Comparison of ENCODE assay signal across 32 cellular contexts in genomic region chr2:165835363-165835762, GRCh38.
"Had no signal": no experiment of that assay in that cellular context is flagged by ENCODE, and none has a peak within 500 bp of the region (broad histone marks: within the 10 kb centered on the region; RNA-seq: fewer than 3 reads in every experiment).

No MANE protein-coding gene starts in this region.

- H3K27ac Mint-ChIP-seq: activated B cell treated with CpG ODN at 0.5 μM for 24 hours; activated CD4-positive, alpha-beta memory T cell treated with anti-CD3 and anti-CD28 coated beads, Interleukin-2, amount 10 ng/mL, durations not matched to agents 7 days and 5 days; activated CD4-positive, alpha-beta T cell treated with anti-CD3 and anti-CD28 coated beads for 36 hours; activated CD4-positive, alpha-beta T cell treated with anti-CD3 and anti-CD28 coated beads, Interleukin-2, amount 10 ng/mL, durations not matched to agents 7 days and 5 days; activated CD8-positive, alpha-beta memory T cell treated with anti-CD3 and anti-CD28 coated beads, Interleukin-2, amount 10 ng/mL, durations not matched to agents 7 days and 5 days; activated CD8-positive, alpha-beta T cell treated with anti-CD3 and anti-CD28 coated beads, Interleukin-2, amount 10 ng/mL, durations not matched to agents 7 days and 5 days; activated naive CD4-positive, alpha-beta T cell treated with anti-CD3 and anti-CD28 coated beads, Interleukin-2, amount 50 U/mL, for 72 hours; activated naive CD8-positive, alpha-beta T cell treated with anti-CD3 and anti-CD28 coated beads for 36 hours; activated T-cell treated with anti-CD3 and anti-CD28 coated beads, Interleukin-2, amount 50 U/mL, for 24 hours; activated T-helper 2 cell treated with anti-CD3 and anti-CD28 coated beads, Interferon-gamma antibody, Interleukin-2, Interleukin-4, amounts not matched to agents 10 μg/mL and 5 μg/mL and 100 μg/mL, durations not matched to agents 14 hours and 24 hours and 36 hours; T-helper 1 cell treated with Interleukin-12 subunit alpha and Interleukin-12 subunit beta and Interleukin-4 antibody, amounts not matched to agents 30 μg/mL and 1 μg/mL, for 36 hours; T-helper 2 cell treated with Interferon-gamma antibody and Interleukin-4, amounts not matched to agents 5 μg/mL and 100 μg/mL, for 36 hours had no signal

- H3K4me3 Mint-ChIP-seq: activated B cell treated with CpG ODN at 0.5 μM for 24 hours; activated CD4-positive, alpha-beta memory T cell treated with anti-CD3 and anti-CD28 coated beads, Interleukin-2, amount 10 ng/mL, durations not matched to agents 7 days and 5 days; activated CD4-positive, alpha-beta T cell treated with anti-CD3 and anti-CD28 coated beads for 36 hours; activated CD4-positive, alpha-beta T cell treated with anti-CD3 and anti-CD28 coated beads, Interleukin-2, amount 10 ng/mL, durations not matched to agents 7 days and 5 days; activated CD8-positive, alpha-beta memory T cell treated with anti-CD3 and anti-CD28 coated beads, Interleukin-2, amount 10 ng/mL, durations not matched to agents 7 days and 5 days; activated CD8-positive, alpha-beta T cell treated with anti-CD3 and anti-CD28 coated beads, Interleukin-2, amount 10 ng/mL, durations not matched to agents 7 days and 5 days; activated naive CD8-positive, alpha-beta T cell treated with anti-CD3 and anti-CD28 coated beads for 36 hours; activated T-cell treated with anti-CD3 and anti-CD28 coated beads, Interleukin-2, amount 50 U/mL, for 24 hours; T-helper 1 cell treated with Interleukin-12 subunit alpha and Interleukin-12 subunit beta and Interleukin-4 antibody, amounts not matched to agents 30 μg/mL and 1 μg/mL, for 36 hours; T-helper 2 cell treated with Interferon-gamma antibody and Interleukin-4, amounts not matched to agents 5 μg/mL and 100 μg/mL, for 36 hours had no signal

- H3K4me3 ChIP-seq: adrenal gland, body of pancreas, breast epithelium had no signal

- H3K9me3 ChIP-seq: adrenal gland, body of pancreas, breast epithelium had no signal

- H3K27me3 Mint-ChIP-seq: activated B cell treated with CpG ODN at 0.5 μM for 24 hours; activated CD4-positive, alpha-beta T cell treated with anti-CD3 and anti-CD28 coated beads for 36 hours; activated CD4-positive, alpha-beta T cell treated with anti-CD3 and anti-CD28 coated beads, Interleukin-2, amount 10 ng/mL, durations not matched to agents 7 days and 5 days; activated naive CD8-positive, alpha-beta T cell treated with anti-CD3 and anti-CD28 coated beads for 36 hours; activated T-cell treated with anti-CD3 and anti-CD28 coated beads, Interleukin-2, amount 50 U/mL, for 24 hours had no signal

- H3K27me3 ChIP-seq: adrenal gland, body of pancreas, brain microvascular endothelial cell, breast epithelium had no signal

- H3K27ac ChIP-seq: adrenal gland, body of pancreas, brain microvascular endothelial cell, breast epithelium, VCaP had no signal

- H3K4me1 Mint-ChIP-seq: activated B cell treated with CpG ODN at 0.5 μM for 24 hours; activated CD4-positive, alpha-beta memory T cell treated with anti-CD3 and anti-CD28 coated beads, Interleukin-2, amount 10 ng/mL, durations not matched to agents 7 days and 5 days; activated CD4-positive, alpha-beta T cell treated with anti-CD3 and anti-CD28 coated beads for 36 hours; activated CD4-positive, alpha-beta T cell treated with anti-CD3 and anti-CD28 coated beads, Interleukin-2, amount 10 ng/mL, durations not matched to agents 7 days and 5 days; activated CD8-positive, alpha-beta memory T cell treated with anti-CD3 and anti-CD28 coated beads, Interleukin-2, amount 10 ng/mL, durations not matched to agents 7 days and 5 days; activated naive CD8-positive, alpha-beta T cell treated with anti-CD3 and anti-CD28 coated beads for 36 hours had no signal

- H3K36me3 Mint-ChIP-seq: activated CD8-positive, alpha-beta memory T cell treated with anti-CD3 and anti-CD28 coated beads, Interleukin-2, amount 10 ng/mL, durations not matched to agents 7 days and 5 days; activated naive CD4-positive, alpha-beta T cell treated with anti-CD3 and anti-CD28 coated beads, Interleukin-2, amount 50 U/mL, for 72 hours had no signal

- H3K36me3 ChIP-seq: adrenal gland, brain microvascular endothelial cell, breast epithelium had no signal

- DNase-seq: activated B cell treated with CpG ODN at 0.5 μM for 24 hours; activated CD4-positive, alpha-beta memory T cell treated with anti-CD3 and anti-CD28 coated beads, Interleukin-2, amount 10 ng/mL, durations not matched to agents 7 days and 5 days; activated CD4-positive, alpha-beta T cell treated with anti-CD3 and anti-CD28 coated beads for 1 hour; activated CD4-positive, alpha-beta T cell treated with anti-CD3 and anti-CD28 coated beads for 36 hours; activated CD4-positive, alpha-beta T cell treated with anti-CD3 and anti-CD28 coated beads for 48 hours; activated CD4-positive, alpha-beta T cell treated with anti-CD3 and anti-CD28 coated beads, Interleukin-2, amount 10 ng/mL, durations not matched to agents 7 days and 5 days; activated CD4-positive, alpha-beta T cell treated with anti-CD3 and anti-CD28 coated beads, Interleukin-2, amount 50 U/mL, for 48 hours; activated CD8-positive, alpha-beta memory T cell treated with anti-CD3 and anti-CD28 coated beads for 24 hours; activated CD8-positive, alpha-beta memory T cell treated with anti-CD3 and anti-CD28 coated beads, Interleukin-2, amount 10 ng/mL, durations not matched to agents 7 days and 5 days; activated CD8-positive, alpha-beta memory T cell treated with anti-CD3 and anti-CD28 coated beads, Interleukin-2, amount 50 U/mL, for 48 hours; activated CD8-positive, alpha-beta T cell treated with anti-CD3 and anti-CD28 coated beads, Interleukin-2, amount 10 ng/mL, durations not matched to agents 7 days and 5 days; activated effector memory CD4-positive, alpha-beta T cell treated with Interleukin-2 at 50 U/mL for 16 hours; activated gamma-delta T cell; activated naive CD4-positive, alpha-beta T cell treated with anti-CD3 and anti-CD28 coated beads, Interleukin-2, amount 50 U/mL, for 16 hours; activated naive CD4-positive, alpha-beta T cell treated with Interleukin-2 at 50 U/mL for 16 hours; activated naive CD8-positive, alpha-beta T cell treated with anti-CD3 and anti-CD28 coated beads for 36 hours; activated T-cell treated with anti-CD3 and anti-CD28 coated beads, Interleukin-2, amount 50 U/mL, for 24 hours; activated T-cell treated with anti-CD3 and anti-CD28 coated beads, Interleukin-2, amount 50 U/mL, for 48 hours; adrenal gland; amniotic stem cell; aorta; body of pancreas; brain microvascular endothelial cell; central memory CD4-positive, alpha-beta T cell; T-helper 2 cell; T-helper 9 cell had no signal

- H3K4me1 ChIP-seq: adrenal gland, body of pancreas, breast epithelium had no signal

- ATAC-seq: activated CD4-positive, alpha-beta T cell treated with anti-CD3 and anti-CD28 coated beads for 36 hours; activated CD8-positive, alpha-beta memory T cell treated with anti-CD3 and anti-CD28 coated beads, Interleukin-2, amount 10 ng/mL, durations not matched to agents 7 days and 5 days; activated CD8-positive, alpha-beta T cell treated with anti-CD3 and anti-CD28 coated beads, Interleukin-2, amount 10 ng/mL, durations not matched to agents 7 days and 5 days; activated naive CD4-positive, alpha-beta T cell treated with anti-CD3 and anti-CD28 coated beads, Interleukin-2, amount 50 U/mL, for 72 hours; body of pancreas had no signal

- H3K9me3 Mint-ChIP-seq: activated B cell treated with CpG ODN at 0.5 μM for 24 hours; activated CD4-positive, alpha-beta memory T cell treated with anti-CD3 and anti-CD28 coated beads, Interleukin-2, amount 10 ng/mL, durations not matched to agents 7 days and 5 days; activated CD4-positive, alpha-beta T cell treated with anti-CD3 and anti-CD28 coated beads, Interleukin-2, amount 10 ng/mL, durations not matched to agents 7 days and 5 days; activated naive CD4-positive, alpha-beta T cell treated with anti-CD3 and anti-CD28 coated beads, Interleukin-2, amount 50 U/mL, for 72 hours; activated naive CD8-positive, alpha-beta T cell treated with anti-CD3 and anti-CD28 coated beads for 36 hours; activated T-cell treated with anti-CD3 and anti-CD28 coated beads, Interleukin-2, amount 50 U/mL, for 24 hours; activated T-helper 2 cell treated with anti-CD3 and anti-CD28 coated beads, Interferon-gamma antibody, Interleukin-2, Interleukin-4, amounts not matched to agents 10 μg/mL and 5 μg/mL and 100 μg/mL, durations not matched to agents 14 hours and 24 hours and 36 hours; T-helper 1 cell treated with Interleukin-12 subunit alpha and Interleukin-12 subunit beta and Interleukin-4 antibody, amounts not matched to agents 30 μg/mL and 1 μg/mL, for 36 hours; T-helper 2 cell treated with Interferon-gamma antibody and Interleukin-4, amounts not matched to agents 5 μg/mL and 100 μg/mL, for 36 hours had no signal
